ENCODE assay signal across 6 cellular contexts in genomic region chr6:133796235-133796634, GRCh38.
"Had no signal": no experiment of that assay in that cellular context is flagged by ENCODE, and none has a peak within 500 bp of the region (broad histone marks: within the 10 kb centered on the region; RNA-seq: fewer than 3 reads in every experiment).

No MANE protein-coding gene starts in this region.

- H3K27ac ChIP-seq: HL-60, KMS-11 had no signal

- H3K4me2 ChIP-seq: KMS-11 had no signal

- FAIRE-seq: HTR-8/SVneo had no signal

- DNase-seq: IMR-90, KBM-7, KG1 had no signal

- H3K9ac ChIP-seq: KMS-11 had no signal
